8 cellular contexts compared by ENCODE assay signal in genomic region chr6:42367353-42368011, GRCh38.
DNase-seq lines count a peak whose midpoint lies in the region; ATAC-seq and TF ChIP-seq lines count a peak whose summit lies in the region.

No MANE protein-coding gene starts in this region.

- peaks cover 8% of the 10 kb centered on the region for H3K36me3 Mint-ChIP-seq in effector memory CD8-positive, alpha-beta T cell (ENCODE audit: insufficient read depth)

- 47 to 71% (median 62%) methylated on average over 14 of the region's 14 CpGs for WGBS in stomach, 5 donors

- peaks cover 0 to 2% of the 10 kb centered on the region in 2 donors for H3K9me3 Mint-ChIP-seq in effector memory CD8-positive, alpha-beta T cell

- no peaks in the 10 kb centered on the region for H3K27me3 ChIP-seq in stomach

- H3K4me3 Mint-ChIP-seq in effector memory CD8-positive, alpha-beta T cell, result peak overlapping the region; percentile 79 to 83

- peak overlapping the region; percentile 32 to 84 (median 65) for H3K27ac ChIP-seq in stomach

- H3K9me3 ChIP-seq in stomach, result no peaks in the 10 kb centered on the region

- H3K36me3 ChIP-seq in stomach, result peaks cover 0 to 5% (median 0%) of the 10 kb centered on the region in 4 donors

- peaks cover 22 to 62% (median 39%) of the 10 kb centered on the region in 4 donors for H3K4me1 ChIP-seq in stomach

- peak; percentile 73 for DNase-seq in GM12864 (ENCODE audit: low read depth)
- DNase-seq in NOMO-1 treated with DMSO at 0.1 percent for 48 hours (lab: John Stamatoyannopoulos, UW; ENCODE audit: unreplicated experiment), result peak; percentile 79
- peak in 2 of 3 experiments; percentile 9 to 19 for DNase-seq in effector memory CD8-positive, alpha-beta T cell
- DNase-seq in stomach, result no peak
- DNase-seq in NCI-H1436 (lab: John Stamatoyannopoulos, UW), result no peak
- DNase-seq in effector CD8-positive, alpha-beta T cell (lab: John Stamatoyannopoulos, UW), result no peak
- no peak for DNase-seq in T-helper 9 cell

- peak; percentile 70 for ATAC-seq in GM21529 (IDR thresholded peaks at IDR 0.05; ENCODE audit: unreplicated experiment)
- peak; percentile 56 for ATAC-seq in effector memory CD8-positive, alpha-beta T cell (replicated peaks)

- peaks cover 68 to 71% of the 10 kb centered on the region in 2 donors for H3K4me1 Mint-ChIP-seq in effector memory CD8-positive, alpha-beta T cell (ENCODE audit: low read depth in 2 of 2)

- TF ChIP-seq EP300 in stomach (IDR thresholded peaks at IDR 0.05), result no peak

- no peak for TF ChIP-seq POLR2A in stomach (IDR thresholded peaks at IDR 0.05)

- no peaks in the 10 kb centered on the region for H3K27me3 Mint-ChIP-seq in effector memory CD8-positive, alpha-beta T cell

- TF ChIP-seq CTCF in GM12864 (IDR thresholded peaks at IDR 0.05; ENCODE audit: low read depth, low read length, missing control alignments) (no peak), stomach (IDR thresholded peaks at IDR 0.05) (no peak)

- intact Hi-C loops in stomach (cut with DNase I; ENCODE audit: low total_unique reads), result no loop called here

- H3K4me3 ChIP-seq in GM12864 (ENCODE audit: low read depth, low read length) (peak overlapping the region; percentile 25), stomach (peak overlapping the region in 1 of 4 donors; percentile 21)

- peak overlapping the region; percentile 94 to 96 for H3K27ac Mint-ChIP-seq in effector memory CD8-positive, alpha-beta T cell

Comparison
In these comparisons a context has a peak if more than half of its experiments do, and no peak if none do; other contexts are left out.
1. DNase-seq: peak in GM12864 (single experiment), NOMO-1 treated with DMSO at 0.1 percent for 48 hours (single experiment) and effector memory CD8-positive, alpha-beta T cell (2 of 3); none in stomach (single experiment), NCI-H1436 (single experiment), effector CD8-positive, alpha-beta T cell (single experiment) and T-helper 9 cell (single experiment).